Comparison of ENCODE assay signal across 22 cellular contexts in the genomic region with DNA sequence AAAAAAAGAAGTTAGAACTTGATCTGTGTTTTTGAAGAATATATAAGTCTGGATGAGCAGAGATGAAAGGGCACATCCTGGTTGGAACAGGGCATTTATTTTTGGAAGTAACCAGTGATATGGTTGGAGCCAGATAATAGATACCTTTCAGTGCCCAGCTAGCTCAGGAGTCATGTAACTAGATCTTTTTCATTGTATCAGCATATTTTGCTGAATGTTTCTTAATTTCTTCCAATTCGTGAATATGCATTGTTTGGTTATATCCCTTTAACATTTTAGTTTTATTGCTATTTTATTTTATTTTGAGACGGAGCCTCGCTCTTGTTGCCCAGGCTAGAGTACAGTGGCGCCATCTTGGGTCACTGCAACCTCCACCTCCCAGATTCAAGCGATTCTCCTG.
"Had no signal": no experiment of that assay in that cellular context is flagged by ENCODE, and none has a peak within 500 bp of the region (broad histone marks: within the 10 kb centered on the region; RNA-seq: fewer than 3 reads in every experiment).

No MANE protein-coding gene starts in this region.

- FAIRE-seq: endometrium, keratinocyte had no signal

- ATAC-seq: effector memory CD8-positive, alpha-beta T cell; left lung; lower lobe of right lung; natural killer cell; right cardiac atrium; stimulated activated memory B cell treated with anti-CD40 and anti-IgM and Interleukin-4, amounts not matched to agents 10 μg/mL and 1 μg/mL and 100 μg/mL, for 72 hours; stimulated activated naive CD8-positive, alpha-beta T cell treated with anti-CD3 and anti-CD28 coated beads, Interleukin-15, Interleukin-2, amounts not matched to agents 100 U/mL and 50 U/mL, for 24 hours had no signal

- H3K4me1 ChIP-seq: left lung, lower lobe of right lung, prostate gland had no signal

- H2AFZ ChIP-seq: parathyroid adenoma had no signal

- DNase-seq: cortex of kidney; effector memory CD8-positive, alpha-beta T cell; erythroblast; esophagus squamous epithelium; foreskin melanocyte; left lung; lower lobe of right lung; natural killer cell; right cardiac atrium; spleen; stimulated activated CD4-positive, alpha-beta T cell treated with anti-CD3 and anti-CD28 coated beads, Interleukin-4, amount 100 ng/mL, for 4 hours; stimulated activated naive CD8-positive, alpha-beta T cell treated with anti-CD3 and anti-CD28 coated beads, Interleukin-15, Interleukin-2, amounts not matched to agents 100 U/mL and 50 U/mL, for 24 hours; substantia nigra; testis; tibial artery had no signal

- H3K27ac ChIP-seq: esophagus squamous epithelium, left lung, lower lobe of right lung, neutrophil, parathyroid adenoma, prostate gland, skin epidermis, spleen, testis, tibial artery had no signal

- H3K36me3 ChIP-seq: prostate gland had no signal

- H3K9me3 ChIP-seq: esophagus squamous epithelium, left lung, lower lobe of right lung, neutrophil, prostate gland, spleen, testis, tibial artery had no signal

- H3K4me3 ChIP-seq: esophagus squamous epithelium, left lung, lower lobe of right lung, prostate gland, skin epidermis, spleen, testis, tibial artery had no signal

- H3K27me3 ChIP-seq: esophagus squamous epithelium, left lung, neutrophil, spleen, testis, tibial artery had no signal

- H3K9ac ChIP-seq: parathyroid adenoma had no signal

- H3K79me2 ChIP-seq: parathyroid adenoma had no signal
